ENCODE assay signal across 13 cellular contexts in genomic region chr5:157484768-157485167, GRCh38.
DNase-seq lines count a peak whose midpoint lies in the region; ATAC-seq and TF ChIP-seq lines count a peak whose summit lies in the region.
"Had no signal": no experiment of that assay in that cellular context is flagged by ENCODE, and none has a peak within 500 bp of the region (broad histone marks: within the 10 kb centered on the region; RNA-seq: fewer than 3 reads in every experiment).

No MANE protein-coding gene starts in this region.

- peaks cover 50% of the 10 kb centered on the region for H3K36me3 Mint-ChIP-seq in nephron progenitor cell (ENCODE audit: low read depth)

- H3K27me3 ChIP-seq in BLaER1 treated with 17β-estradiol and CSF1 and Interleukin-3, amounts not matched to agents 10 nM and 100 nM = no peaks in the 10 kb centered on the region
- no peaks in the 10 kb centered on the region for H3K27me3 ChIP-seq in MM.1S (replicated peaks; ENCODE audit: insufficient read depth, low read length)
- H3K27me3 ChIP-seq: colonic mucosa had no signal

- H3K4me3 Mint-ChIP-seq in nephron progenitor cell = no peak overlapping the region

- no peak overlapping the region for H3K9ac ChIP-seq in BLaER1 treated with 17β-estradiol and CSF1 and Interleukin-3, amounts not matched to agents 10 nM and 100 nM
- H3K9ac ChIP-seq in MM.1S (ENCODE audit: low read length) = no peak overlapping the region

- H3K4me1 Mint-ChIP-seq in nephron progenitor cell = peaks cover 4% of the 10 kb centered on the region

- H2AFZ ChIP-seq in MM.1S (ENCODE audit: low read length) = no peak overlapping the region

- peak; percentile 50 for DNase-seq in NCI-H1694 (lab: John Stamatoyannopoulos, UW)
- peak; percentile 66 for DNase-seq in fibroblast of mammary gland (ENCODE audit: low read depth)
- no peak for DNase-seq in nephron progenitor cell
- DNase-seq in MM.1S = no peak
- DNase-seq: colonic mucosa, hippocampal formation, NCI-H187, small intestine had no signal

- peaks cover 0 to 9% (median 0%) of the 10 kb centered on the region in 11 experiments; a peak in 1 of 22 replicates for H3K9me3 ChIP-seq in BLaER1 treated with 17β-estradiol and CSF1 and Interleukin-3, amounts not matched to agents 10 nM and 100 nM (replicated peaks in 1 of 11)
- H3K9me3 ChIP-seq in MM.1S (replicated peaks; ENCODE audit: insufficient read depth, low read length) = no peaks in the 10 kb centered on the region
- H3K9me3 ChIP-seq: Caco-2, colonic mucosa had no signal

- peak overlapping the region in 3 of 11 experiments; percentile 0 to 17 (median 10); a peak in 2 of 22 replicates for H3K27ac ChIP-seq in BLaER1 treated with 17β-estradiol and CSF1 and Interleukin-3, amounts not matched to agents 10 nM and 100 nM
- H3K27ac ChIP-seq in MM.1S (ENCODE audit: low read length) = no peak overlapping the region
- H3K27ac ChIP-seq: colonic mucosa had no signal

- H3K27me3 Mint-ChIP-seq in nephron progenitor cell (ENCODE audit: low read depth, poor library complexity) = peaks cover 2% of the 10 kb centered on the region

- no peak for TF ChIP-seq CTCF in fibroblast of mammary gland (conservative IDR thresholded peaks at IDR 0.05; ENCODE audit: control insufficient read depth, insufficient read depth, low read depth, low read length)
- no peak for TF ChIP-seq CTCF in nephron progenitor cell (IDR thresholded peaks at IDR 0.05)
- TF ChIP-seq CTCF in MM.1S (IDR thresholded peaks at IDR 0.05; ENCODE audit: low read length) = no peak

- H3K4me1 ChIP-seq in BLaER1 treated with 17β-estradiol and CSF1 and Interleukin-3, amounts not matched to agents 10 nM and 100 nM = peaks cover 30 to 45% (median 40%) of the 10 kb centered on the region in 10 experiments
- H3K4me1 ChIP-seq in MM.1S (ENCODE audit: low read length) = 0 out of 2 replicates have a peak, but pooled peaks cover 6% of the 10 kb centered on the region
- H3K4me1 ChIP-seq: Caco-2, colonic mucosa had no signal

- no peaks in the 10 kb centered on the region for H3K79me2 ChIP-seq in MM.1S (ENCODE audit: low read length)

- H3K36me3 ChIP-seq in BLaER1 treated with 17β-estradiol and CSF1 and Interleukin-3, amounts not matched to agents 10 nM and 100 nM = peaks cover 0 to 51% (median 18%) of the 10 kb centered on the region in 11 experiments; a peak in 13 of 22 replicates
- no peaks in the 10 kb centered on the region for H3K36me3 ChIP-seq in MM.1S (replicated peaks; ENCODE audit: insufficient read depth, low read length)
- H3K36me3 ChIP-seq: colonic mucosa had no signal

- no peaks in the 10 kb centered on the region for H3K9me2 ChIP-seq in MM.1S (replicated peaks; ENCODE audit: insufficient read depth, low read length)

- peak overlapping the region; percentile 45 to 87 (median 66) for H3K4me2 ChIP-seq in BLaER1 treated with 17β-estradiol and CSF1 and Interleukin-3, amounts not matched to agents 10 nM and 100 nM
- no peak overlapping the region for H3K4me2 ChIP-seq in MM.1S (ENCODE audit: low read depth, low read length)

- no peak overlapping the region for H3K4me3 ChIP-seq in BLaER1 treated with 17β-estradiol and CSF1 and Interleukin-3, amounts not matched to agents 10 nM and 100 nM
- H3K4me3 ChIP-seq in fibroblast of mammary gland (ENCODE audit: control insufficient read depth, low read depth, low read length) (no peak overlapping the region), MM.1S (ENCODE audit: low read length) (no peak overlapping the region)
- H3K4me3 ChIP-seq: colonic mucosa had no signal

- peaks cover 0 to 5% (median 0%) of the 10 kb centered on the region in 11 experiments; a peak in 1 of 22 replicates for H4K20me1 ChIP-seq in BLaER1 treated with 17β-estradiol and CSF1 and Interleukin-3, amounts not matched to agents 10 nM and 100 nM
- no peaks in the 10 kb centered on the region for H4K20me1 ChIP-seq in MM.1S (ENCODE audit: insufficient read depth, low read length)

- H3F3A ChIP-seq in MM.1S (ENCODE audit: insufficient read depth, low read length) = no peaks in the 10 kb centered on the region

- no peak for ATAC-seq in HG02870 (IDR thresholded peaks at IDR 0.05; ENCODE audit: unreplicated experiment)
- no peak for ATAC-seq in HG03354 (IDR thresholded peaks at IDR 0.05; ENCODE audit: poor library complexity, severe bottlenecking, unreplicated experiment)
- no peak for ATAC-seq in HG03025 (IDR thresholded peaks at IDR 0.05; ENCODE audit: low FRiP score, unreplicated experiment)

- no peaks in the 10 kb centered on the region for H3K9me3 Mint-ChIP-seq in nephron progenitor cell

- H3K27ac Mint-ChIP-seq in nephron progenitor cell = peak overlapping the region; percentile 1

Comparison
In these comparisons a context has a peak if more than half of its experiments do, and no peak if none do; other contexts are left out.
1. DNase-seq: peak in NCI-H1694 (single experiment) and fibroblast of mammary gland (single experiment); none in nephron progenitor cell (single experiment) and MM.1S (single experiment).